Comparison of ENCODE assay signal across 18 cellular contexts in the genomic region with DNA sequence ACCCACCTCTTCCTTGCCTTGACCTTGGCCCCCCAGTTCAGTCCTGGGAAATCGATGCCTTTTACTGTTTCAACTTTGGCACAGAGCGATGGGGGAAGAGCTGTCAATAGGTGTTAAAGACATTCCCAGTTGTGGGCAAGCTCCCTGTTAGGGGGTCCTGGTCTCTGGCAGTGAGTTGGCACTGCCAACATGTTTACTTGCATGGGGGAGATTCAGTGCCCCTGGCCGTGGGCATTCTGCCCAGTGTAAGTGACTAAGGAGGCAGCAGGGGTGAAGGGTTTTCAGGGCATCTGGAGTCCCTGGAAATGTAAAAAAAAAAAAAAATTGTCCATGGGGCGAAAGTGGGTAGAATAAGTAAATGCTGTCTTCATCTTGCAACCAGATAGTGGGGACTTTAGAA.
DNase-seq lines count a peak whose midpoint lies in the region; ATAC-seq and TF ChIP-seq lines count a peak whose summit lies in the region.
"Had no signal": no experiment of that assay in that cellular context is flagged by ENCODE, and none has a peak within 500 bp of the region (broad histone marks: within the 10 kb centered on the region; RNA-seq: fewer than 3 reads in every experiment).

No MANE protein-coding gene starts in this region.

- peak; percentile 9 for DNase-seq in activated CD8-positive, alpha-beta memory T cell treated with anti-CD3 and anti-CD28 coated beads for 24 hours
- DNase-seq in activated CD8-positive, alpha-beta memory T cell treated with anti-CD3 and anti-CD28 coated beads, Interleukin-2, amount 50 U/mL, for 48 hours: no peak
- peak; percentile 55 for DNase-seq in coronary artery (ENCODE audit: low spot score)
- peak; percentile 7 for DNase-seq in lung (ENCODE audit: low spot score)
- no peak for DNase-seq in stimulated activated effector memory CD8-positive, alpha-beta T cell treated with anti-CD3 and anti-CD28 coated beads, Interleukin-12 subunit alpha, Interleukin-12 subunit beta, amount 100 ng/mL, for 72 hours (ENCODE audit: low spot score in 2 of 2)
- no peak for DNase-seq in NCI-H1048 (lab: John Stamatoyannopoulos, UW)
- DNase-seq in neuronal stem cell (ENCODE audit: low spot score): no peak
- DNase-seq: Calu3; CD8-positive, alpha-beta memory T cell; KG1; NCI-H1105; NCI-H146; NCI-H2029 treated with DMSO at 0.1 percent for 48 hours; NCI-H2171; NCI-H524 treated with DMSO at 0.1 percent for 48 hours had no signal

- ATAC-seq in lung (ENCODE audit: insufficient read depth, low FRiP score): no peak
- ATAC-seq in stimulated activated effector memory CD8-positive, alpha-beta T cell treated with anti-CD3 and anti-CD28 coated beads, Interleukin-12 subunit alpha, Interleukin-12 subunit beta, amount 100 ng/mL, for 72 hours: no peak
- ATAC-seq in GM19467 (IDR thresholded peaks at IDR 0.05; ENCODE audit: unreplicated experiment): no peak
- ATAC-seq: Right ventricle myocardium inferior had no signal

- H2AK5ac ChIP-seq in neuronal stem cell (ENCODE audit: low read depth, low read length): no peak overlapping the region

- H3K4ac ChIP-seq in neuronal stem cell (ENCODE audit: low read length): no peak overlapping the region

- no peaks in the 10 kb centered on the region for H3K9me3 Mint-ChIP-seq in stimulated activated effector memory CD8-positive, alpha-beta T cell treated with anti-CD3 and anti-CD28 coated beads, Interleukin-12 subunit alpha, Interleukin-12 subunit beta, amount 100 ng/mL, for 72 hours

- no peak overlapping the region for H3K4me2 ChIP-seq in neuronal stem cell (ENCODE audit: insufficient read depth, low read length, poor library complexity, severe bottlenecking)

- H3K23ac ChIP-seq in neuronal stem cell (ENCODE audit: low read depth, low read length, poor library complexity): no peak overlapping the region

- H4K8ac ChIP-seq in neuronal stem cell (ENCODE audit: low read depth, low read length): no peak overlapping the region

- WGBS in lung, 2 donors: 77 to 91% methylated on average over 4 of the region's 4 CpGs
- no CpG with 5 or more reads among the region's 4 CpGs for WGBS in neuronal stem cell (ENCODE audit: extremely low coverage in 2 of 2, insufficient read length in 2 of 2, insufficient replicate concordance in 1 of 2), 2 donors

- H3K27ac Mint-ChIP-seq in stimulated activated effector memory CD8-positive, alpha-beta T cell treated with anti-CD3 and anti-CD28 coated beads, Interleukin-12 subunit alpha, Interleukin-12 subunit beta, amount 100 ng/mL, for 72 hours: peak overlapping the region; percentile 35
- H3K27ac Mint-ChIP-seq: CD8-positive, alpha-beta memory T cell had no signal

- no peak overlapping the region for H2AFZ ChIP-seq in neuronal stem cell (ENCODE audit: low read length)

- no peaks in the 10 kb centered on the region for H3K36me3 Mint-ChIP-seq in stimulated activated effector memory CD8-positive, alpha-beta T cell treated with anti-CD3 and anti-CD28 coated beads, Interleukin-12 subunit alpha, Interleukin-12 subunit beta, amount 100 ng/mL, for 72 hours
- H3K36me3 Mint-ChIP-seq: CD8-positive, alpha-beta memory T cell had no signal

- TF ChIP-seq CTCF in coronary artery (IDR thresholded peaks at IDR 0.05): no peak
- TF ChIP-seq CTCF in lung (IDR thresholded peaks at IDR 0.05; ENCODE audit: control extremely low read depth, extremely low read depth): no peak

- H2BK120ac ChIP-seq in neuronal stem cell (ENCODE audit: low read depth, low read length): no peak overlapping the region

- H3K27me3 ChIP-seq in lung (ENCODE audit: control insufficient read depth, insufficient read depth): no peaks in the 10 kb centered on the region
- H3K27me3 ChIP-seq in neuronal stem cell (ENCODE audit: control insufficient read depth in 3 of 3, insufficient read depth in 3 of 3, low read depth in 1 of 3, low read length in 3 of 3): no peaks in the 10 kb centered on the region

- no peak overlapping the region for H3K14ac ChIP-seq in neuronal stem cell (ENCODE audit: low read length)

- H3K4me1 ChIP-seq in lung (ENCODE audit: control insufficient read depth in 2 of 2, insufficient read depth in 2 of 2, low read length in 2 of 2) (no peaks in the 10 kb centered on the region), neuronal stem cell (ENCODE audit: control insufficient read depth in 2 of 2, insufficient read depth in 1 of 2, low read depth in 1 of 2, low read length in 2 of 2) (no peaks in the 10 kb centered on the region)

- H3K79me1 ChIP-seq in neuronal stem cell (ENCODE audit: low read depth, low read length): no peaks in the 10 kb centered on the region

- H2BK12ac ChIP-seq in neuronal stem cell (ENCODE audit: low read length): no peak overlapping the region

- no peak overlapping the region for H3K4me3 Mint-ChIP-seq in stimulated activated effector memory CD8-positive, alpha-beta T cell treated with anti-CD3 and anti-CD28 coated beads, Interleukin-12 subunit alpha, Interleukin-12 subunit beta, amount 100 ng/mL, for 72 hours
- H3K4me3 Mint-ChIP-seq: CD8-positive, alpha-beta memory T cell had no signal

- no peak overlapping the region for H2BK5ac ChIP-seq in neuronal stem cell (ENCODE audit: low read length)

- no peak overlapping the region for H4K91ac ChIP-seq in neuronal stem cell (ENCODE audit: low read depth, low read length, poor library complexity)

- H3K9me3 ChIP-seq in lung (ENCODE audit: control insufficient read depth in 2 of 2, insufficient read depth in 1 of 2, low read length in 1 of 2) (no peaks in the 10 kb centered on the region), neuronal stem cell (replicated peaks in 1 of 2; ENCODE audit: control insufficient read depth in 2 of 2, insufficient read depth in 1 of 2, low read depth in 1 of 2, low read length in 2 of 2) (no peaks in the 10 kb centered on the region)

- H3K36me3 ChIP-seq in lung (ENCODE audit: control insufficient read depth in 2 of 2, insufficient read depth in 2 of 2, low read length in 2 of 2) (no peaks in the 10 kb centered on the region), neuronal stem cell (replicated peaks in 1 of 2; ENCODE audit: control insufficient read depth in 2 of 2, insufficient read depth in 2 of 2, low read length in 2 of 2) (no peaks in the 10 kb centered on the region)

- H2BK15ac ChIP-seq in neuronal stem cell (ENCODE audit: low read length): no peak overlapping the region

- no peaks in the 10 kb centered on the region for H3K4me1 Mint-ChIP-seq in stimulated activated effector memory CD8-positive, alpha-beta T cell treated with anti-CD3 and anti-CD28 coated beads, Interleukin-12 subunit alpha, Interleukin-12 subunit beta, amount 100 ng/mL, for 72 hours
- H3K4me1 Mint-ChIP-seq: CD8-positive, alpha-beta memory T cell had no signal

- H3K27ac ChIP-seq in coronary artery (no peak overlapping the region), lung (ENCODE audit: low read depth in 1 of 2, low read length in 1 of 2) (no peak overlapping the region), neuronal stem cell (replicated peaks; ENCODE audit: low read length) (no peak overlapping the region)
- H3K27ac ChIP-seq: C4-2B had no signal

- H3K9ac ChIP-seq in neuronal stem cell (ENCODE audit: low read depth, low read length, poor library complexity): no peak overlapping the region

- no peak overlapping the region for H3K4me3 ChIP-seq in coronary artery
- H3K4me3 ChIP-seq in lung: no peak overlapping the region
- no peak overlapping the region for H3K4me3 ChIP-seq in neuronal stem cell (ENCODE audit: low read length in 2 of 2)

- no peak overlapping the region for H3K18ac ChIP-seq in neuronal stem cell (ENCODE audit: low read length)

Comparison
In these comparisons a context has a peak if more than half of its experiments do, and no peak if none do; other contexts are left out.
1. DNase-seq: peak in activated CD8-positive, alpha-beta memory T cell treated with anti-CD3 and anti-CD28 coated beads for 24 hours (single experiment), coronary artery (single experiment) and lung (single experiment); none in activated CD8-positive, alpha-beta memory T cell treated with anti-CD3 and anti-CD28 coated beads, Interleukin-2, amount 50 U/mL, for 48 hours (single experiment), stimulated activated effector memory CD8-positive, alpha-beta T cell treated with anti-CD3 and anti-CD28 coated beads, Interleukin-12 subunit alpha, Interleukin-12 subunit beta, amount 100 ng/mL, for 72 hours (0 of 2), NCI-H1048 (single experiment) and neuronal stem cell (single experiment).